Comparison of ENCODE assay signal across 8 cellular contexts in the genomic region with DNA sequence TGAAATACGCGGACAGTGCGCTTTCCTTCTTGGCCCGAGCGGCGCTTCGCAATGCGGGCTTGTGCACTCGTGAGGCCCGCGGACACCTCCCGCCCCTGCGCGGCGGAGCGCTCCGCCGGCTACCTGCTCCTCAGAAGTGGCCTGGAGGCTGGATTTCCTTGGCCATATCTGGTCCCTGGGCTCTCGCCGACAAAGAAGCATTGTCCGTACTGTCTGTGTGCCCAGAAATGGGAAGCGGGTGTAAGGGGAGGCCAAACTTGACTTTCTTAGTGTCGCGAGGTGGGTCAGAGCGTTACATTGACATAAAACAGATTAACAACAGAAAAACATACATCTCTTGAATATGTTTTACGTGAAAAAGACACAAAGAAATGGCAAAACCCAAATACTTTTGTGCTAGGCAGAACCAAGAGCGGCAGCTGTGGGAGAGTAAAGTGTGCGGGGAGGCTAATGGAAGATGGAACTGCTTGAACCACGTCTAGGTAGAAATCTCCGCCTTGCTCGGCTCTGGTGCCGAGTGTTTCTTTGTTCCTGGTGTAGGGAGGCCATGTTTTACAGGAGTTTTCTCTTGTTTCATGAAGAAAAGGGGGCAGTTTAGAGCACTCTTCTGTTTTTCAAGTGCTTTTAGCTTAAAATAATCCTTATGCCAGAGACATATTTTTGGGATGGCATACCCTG. TPM values are rescaled to one million over a fixed set of nuclear protein-coding genes. Genes with fewer than 3 reads are reported as not detected.
DNase-seq lines count a peak whose midpoint lies in the region; ATAC-seq lines count a peak whose summit lies in the region.

No MANE protein-coding gene starts in this region.

- H3K4me3 Mint-ChIP-seq in activated CD8-positive, alpha-beta memory T cell treated with anti-CD3 and anti-CD28 coated beads, Interleukin-2, amount 10 ng/mL, durations not matched to agents 7 days and 5 days: peak overlapping the region; percentile 89
- H3K4me3 Mint-ChIP-seq in immature natural killer cell: peak overlapping the region; percentile 89 to 97 (median 95)

- H3K27me3 Mint-ChIP-seq in activated CD8-positive, alpha-beta memory T cell treated with anti-CD3 and anti-CD28 coated beads, Interleukin-2, amount 10 ng/mL, durations not matched to agents 7 days and 5 days: peaks cover 1% of the 10 kb centered on the region
- H3K27me3 Mint-ChIP-seq in immature natural killer cell (ENCODE audit: low read depth in 3 of 3): peaks cover 5 to 20% (median 8%) of the 10 kb centered on the region in 3 donors

- H3K4me1 Mint-ChIP-seq in activated CD8-positive, alpha-beta memory T cell treated with anti-CD3 and anti-CD28 coated beads, Interleukin-2, amount 10 ng/mL, durations not matched to agents 7 days and 5 days: peaks cover 26% of the 10 kb centered on the region
- H3K4me1 Mint-ChIP-seq in immature natural killer cell: peaks cover 12 to 30% of the 10 kb centered on the region in 2 donors

- H3K27ac Mint-ChIP-seq in activated CD8-positive, alpha-beta memory T cell treated with anti-CD3 and anti-CD28 coated beads, Interleukin-2, amount 10 ng/mL, durations not matched to agents 7 days and 5 days: peak overlapping the region; percentile 91
- H3K27ac Mint-ChIP-seq in immature natural killer cell: peak overlapping the region; percentile 95 to 99 (median 96)

- no peak for DNase-seq in activated CD8-positive, alpha-beta memory T cell treated with anti-CD3 and anti-CD28 coated beads, Interleukin-2, amount 10 ng/mL, durations not matched to agents 7 days and 5 days
- DNase-seq in activated CD8-positive, alpha-beta memory T cell treated with anti-CD3 and anti-CD28 coated beads, Interleukin-2, amount 50 U/mL, for 4 hours: no peak
- DNase-seq in NCI-H345 (lab: John Stamatoyannopoulos, UW) (peak; percentile 19), amniotic epithelial cell (ENCODE audit: low read depth) (peak; percentile 22), immature natural killer cell (peak in 1 of 3 donors; percentile 20), NCI-H2196 (lab: John Stamatoyannopoulos, UW; ENCODE audit: unreplicated experiment) (no peak)
- DNase-seq in stimulated activated CD4-positive, alpha-beta T cell treated with anti-CD3 and anti-CD28 coated beads, Interleukin-2, amount 100 ng/mL, for 24 hours: peak; percentile 17 to 32

- H3K36me3 Mint-ChIP-seq in activated CD8-positive, alpha-beta memory T cell treated with anti-CD3 and anti-CD28 coated beads, Interleukin-2, amount 10 ng/mL, durations not matched to agents 7 days and 5 days: peaks cover 2% of the 10 kb centered on the region
- H3K36me3 Mint-ChIP-seq in immature natural killer cell: no peaks in the 10 kb centered on the region

- H3K9me3 Mint-ChIP-seq in activated CD8-positive, alpha-beta memory T cell treated with anti-CD3 and anti-CD28 coated beads, Interleukin-2, amount 10 ng/mL, durations not matched to agents 7 days and 5 days (ENCODE audit: low read depth): no peaks in the 10 kb centered on the region
- no peaks in the 10 kb centered on the region for H3K9me3 Mint-ChIP-seq in immature natural killer cell

- CTCF ChIA-PET in activated CD8-positive, alpha-beta memory T cell treated with anti-CD3 and anti-CD28 coated beads, Interleukin-2, amount 10 ng/mL, durations not matched to agents 7 days and 5 days (lab: Charles Lee): interaction anchor here (1.1 to 2.4 kb wide), 5 partner anchors 15 to 86 kb away, joined by 3 to 16 read pairs (median 7); no protein-coding TSS in a partner anchor

- ATAC-seq in activated CD8-positive, alpha-beta memory T cell treated with anti-CD3 and anti-CD28 coated beads, Interleukin-2, amount 10 ng/mL, durations not matched to agents 7 days and 5 days: peak; percentile 35
- peak; percentile 23 for ATAC-seq in HG03025 (IDR thresholded peaks at IDR 0.05; ENCODE audit: low FRiP score, unreplicated experiment)

RNA-seq across cellular contexts. Expression of gene LANCL2, which starts 1.5 kb away (rescaled TPM):
- total RNA-seq in activated CD8-positive, alpha-beta memory T cell treated with anti-CD3 and anti-CD28 coated beads, Interleukin-2, amount 10 ng/mL, durations not matched to agents 7 days and 5 days: 1 to 10 TPM; 5.3 to 7.1 TPM
- polyA plus RNA-seq in immature natural killer cell: 1 to 10 TPM; 5.6 to 9.5 (median 5.8) TPM

Comparison
In these comparisons a context has a peak if more than half of its experiments do, and no peak if none do; other contexts are left out.
1. DNase-seq: peak in NCI-H345 (single experiment), amniotic epithelial cell (single experiment) and stimulated activated CD4-positive, alpha-beta T cell treated with anti-CD3 and anti-CD28 coated beads, Interleukin-2, amount 100 ng/mL, for 24 hours (2 of 2); none in activated CD8-positive, alpha-beta memory T cell treated with anti-CD3 and anti-CD28 coated beads, Interleukin-2, amount 10 ng/mL, durations not matched to agents 7 days and 5 days (single experiment), activated CD8-positive, alpha-beta memory T cell treated with anti-CD3 and anti-CD28 coated beads, Interleukin-2, amount 50 U/mL, for 4 hours (single experiment) and NCI-H2196 (single experiment).